In the genomic region with DNA sequence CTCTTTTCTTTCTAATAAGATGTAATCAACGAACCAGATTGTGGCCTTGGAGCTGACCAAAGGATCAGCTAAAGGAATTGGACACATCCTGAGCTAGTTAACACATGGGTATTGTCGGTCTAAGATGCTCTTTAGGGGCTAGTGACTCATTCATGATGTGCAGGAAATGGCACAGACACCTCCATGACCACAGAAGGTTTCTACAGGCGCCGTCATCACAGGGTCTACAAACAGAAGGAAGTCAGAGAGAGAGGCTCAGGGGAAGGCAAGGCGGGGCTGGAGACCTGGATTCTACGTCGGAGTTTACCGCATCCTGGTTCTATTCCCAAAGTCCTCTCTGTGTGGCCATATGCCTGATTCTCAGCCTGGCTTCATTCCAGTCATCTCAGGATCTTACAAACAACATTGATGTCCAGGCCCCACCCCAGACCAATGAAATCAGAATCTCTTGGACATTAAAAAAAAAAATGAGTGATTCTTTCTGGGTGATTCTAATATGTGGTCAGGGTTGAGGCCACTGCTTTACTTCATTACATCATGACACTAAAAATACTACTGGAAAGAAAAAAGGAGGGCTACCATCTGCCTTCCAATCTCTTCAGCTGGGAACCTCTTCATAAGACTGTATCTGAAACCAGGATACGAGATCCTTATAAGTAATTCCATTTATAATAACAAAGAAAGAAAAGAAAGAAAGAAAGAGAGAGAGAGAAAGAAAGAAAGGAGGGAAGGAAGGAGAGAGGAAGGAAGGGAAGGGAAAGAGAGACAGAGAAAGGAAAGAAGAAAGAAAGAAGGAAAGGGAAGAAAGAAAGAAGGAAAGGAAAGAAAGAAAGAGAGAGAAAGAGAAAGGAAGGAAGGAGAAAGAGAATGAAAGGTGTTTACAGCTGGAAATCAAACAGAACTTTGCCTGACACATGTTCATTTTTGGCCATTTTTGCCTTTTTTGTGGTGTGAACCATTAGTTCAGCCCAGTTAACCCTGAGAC, we compare ENCODE assay signal across 10 cellular contexts. TPM values are rescaled to one million over a fixed set of nuclear protein-coding genes. Genes with fewer than 3 reads are reported as not detected.
DNase-seq lines count a peak whose midpoint lies in the region; ATAC-seq and TF ChIP-seq lines count a peak whose summit lies in the region.
"Had no signal": no experiment of that assay in that cellular context is flagged by ENCODE, and none has a peak within 500 bp of the region (broad histone marks: within the 10 kb centered on the region; RNA-seq: fewer than 3 reads in every experiment).

No MANE protein-coding gene starts in this region.

- H3K4me3 ChIP-seq in breast epithelium = no peak overlapping the region
- H3K4me3 ChIP-seq in foreskin fibroblast (ENCODE audit: low read depth in 1 of 2, low read length in 2 of 2) = no peak overlapping the region

- peak; percentile 75 for ATAC-seq in HG03521 (IDR thresholded peaks at IDR 0.05; ENCODE audit: unreplicated experiment)
- peak; percentile 94 for ATAC-seq in activated CD8-positive, alpha-beta T cell treated with anti-CD3 and anti-CD28 coated beads, Interleukin-2, amount 10 ng/mL, durations not matched to agents 7 days and 5 days
- ATAC-seq in stimulated activated naive B cell treated with anti-CD40 and anti-IgM and Interleukin-4, amounts not matched to agents 10 μg/mL and 1 μg/mL and 100 μg/mL, for 72 hours (replicated peaks) = peak; percentile 65 to 68

- POLR2A ChIA-PET in MCF 10A (lab: Yijun Ruan, JAX) = interaction anchor here (0.7 to 0.9 kb wide), 2 partner anchors 10 to 23 kb away, joined by 3 to 4 read pairs; no protein-coding TSS in a partner anchor
- POLR2A ChIA-PET in activated CD8-positive, alpha-beta T cell treated with anti-CD3 and anti-CD28 coated beads, Interleukin-2, amount 10 ng/mL, durations not matched to agents 7 days and 5 days (lab: Charles Lee) = no interaction called here

- CTCF ChIA-PET in MCF 10A (lab: Yijun Ruan, JAX) = interaction anchor here (0.7 to 1.5 kb wide), 2 partner anchors 10 to 610 kb away, joined by 3 to 6 read pairs; no protein-coding TSS in a partner anchor
- CTCF ChIA-PET in activated CD8-positive, alpha-beta T cell treated with anti-CD3 and anti-CD28 coated beads, Interleukin-2, amount 10 ng/mL, durations not matched to agents 7 days and 5 days (lab: Charles Lee) = interaction anchor here (1.0 kb wide), 1 partner anchor 108 kb away, joined by 3 read pairs; no protein-coding TSS in a partner anchor

- H3K9me3 ChIP-seq in breast epithelium = no peaks in the 10 kb centered on the region

- no peaks in the 10 kb centered on the region for H3K36me3 ChIP-seq in breast epithelium

- no peak overlapping the region for H3K4me3 Mint-ChIP-seq in MCF 10A (ENCODE audit: unreplicated experiment)
- H3K4me3 Mint-ChIP-seq in activated CD8-positive, alpha-beta T cell treated with anti-CD3 and anti-CD28 coated beads, Interleukin-2, amount 10 ng/mL, durations not matched to agents 7 days and 5 days = no peak overlapping the region
- no peak overlapping the region for H3K4me3 Mint-ChIP-seq in stimulated activated naive B cell treated with anti-CD40 and anti-IgM and Interleukin-4, amounts not matched to agents 10 μg/mL and 1 μg/mL and 100 μg/mL, for 72 hours
- H3K4me3 Mint-ChIP-seq: dendritic cell treated with granulocyte-macrophage colony-stimulating factor and Interleukin-4, amounts not matched to agents 40 ng/mL and 50 ng/mL, for 4 days had no signal

- intact Hi-C loops in MCF 10A (cut with micrococcal nuclease) = loop anchor here (5.0 kb wide), 1 partner anchor 32 kb away; no protein-coding TSS in a partner anchor
- intact Hi-C loops in breast epithelium (cut with DNase I; ENCODE audit: low total_unique reads) = no loop called here

- H3K27ac Mint-ChIP-seq in MCF 10A (ENCODE audit: low read depth, unreplicated experiment) = peak overlapping the region; percentile 63
- H3K27ac Mint-ChIP-seq in activated CD8-positive, alpha-beta T cell treated with anti-CD3 and anti-CD28 coated beads, Interleukin-2, amount 10 ng/mL, durations not matched to agents 7 days and 5 days = peak overlapping the region; percentile 54
- H3K27ac Mint-ChIP-seq in stimulated activated naive B cell treated with anti-CD40 and anti-IgM and Interleukin-4, amounts not matched to agents 10 μg/mL and 1 μg/mL and 100 μg/mL, for 72 hours = no peak overlapping the region
- H3K27ac Mint-ChIP-seq: dendritic cell treated with granulocyte-macrophage colony-stimulating factor and Interleukin-4, amounts not matched to agents 40 ng/mL and 50 ng/mL, for 4 days had no signal

- no peak for TF ChIP-seq CTCF in MCF 10A (IDR thresholded peaks at IDR 0.05; ENCODE audit: unreplicated experiment)
- TF ChIP-seq CTCF in breast epithelium (IDR thresholded peaks at IDR 0.05) = no peak
- no peak for TF ChIP-seq CTCF in foreskin fibroblast (IDR thresholded peaks at IDR 0.05; ENCODE audit: low read depth, low read length)

- H3K27me3 ChIP-seq in breast epithelium = no peaks in the 10 kb centered on the region

- H3K27me3 Mint-ChIP-seq in MCF 10A (ENCODE audit: insufficient read depth, unreplicated experiment) = no peaks in the 10 kb centered on the region
- H3K27me3 Mint-ChIP-seq in activated CD8-positive, alpha-beta T cell treated with anti-CD3 and anti-CD28 coated beads, Interleukin-2, amount 10 ng/mL, durations not matched to agents 7 days and 5 days (ENCODE audit: low read depth) = peaks cover 13% of the 10 kb centered on the region
- H3K27me3 Mint-ChIP-seq in stimulated activated naive B cell treated with anti-CD40 and anti-IgM and Interleukin-4, amounts not matched to agents 10 μg/mL and 1 μg/mL and 100 μg/mL, for 72 hours = no peaks in the 10 kb centered on the region

- H3K4me1 ChIP-seq in breast epithelium = no peaks in the 10 kb centered on the region

- peaks cover 17% of the 10 kb centered on the region for H3K9me3 Mint-ChIP-seq in MCF 10A (ENCODE audit: unreplicated experiment)
- no peaks in the 10 kb centered on the region for H3K9me3 Mint-ChIP-seq in activated CD8-positive, alpha-beta T cell treated with anti-CD3 and anti-CD28 coated beads, Interleukin-2, amount 10 ng/mL, durations not matched to agents 7 days and 5 days (ENCODE audit: insufficient read depth)
- H3K9me3 Mint-ChIP-seq in stimulated activated naive B cell treated with anti-CD40 and anti-IgM and Interleukin-4, amounts not matched to agents 10 μg/mL and 1 μg/mL and 100 μg/mL, for 72 hours = peaks cover 4% of the 10 kb centered on the region in 2 donors

- peaks cover 8% of the 10 kb centered on the region for H3K36me3 Mint-ChIP-seq in MCF 10A (ENCODE audit: insufficient read depth, unreplicated experiment)
- H3K36me3 Mint-ChIP-seq in activated CD8-positive, alpha-beta T cell treated with anti-CD3 and anti-CD28 coated beads, Interleukin-2, amount 10 ng/mL, durations not matched to agents 7 days and 5 days (ENCODE audit: low read depth) = peaks cover 2% of the 10 kb centered on the region
- no peaks in the 10 kb centered on the region for H3K36me3 Mint-ChIP-seq in stimulated activated naive B cell treated with anti-CD40 and anti-IgM and Interleukin-4, amounts not matched to agents 10 μg/mL and 1 μg/mL and 100 μg/mL, for 72 hours

- peak; percentile 84 for DNase-seq in MCF 10A (ENCODE audit: unreplicated experiment)
- DNase-seq in breast epithelium (ENCODE audit: low spot score in 2 of 2) = no peak
- DNase-seq in activated CD8-positive, alpha-beta T cell treated with anti-CD3 and anti-CD28 coated beads, Interleukin-2, amount 10 ng/mL, durations not matched to agents 7 days and 5 days = peak; percentile 80
- peak; percentile 95 to 99 for DNase-seq in foreskin fibroblast
- DNase-seq in stimulated activated naive B cell treated with anti-CD40 and anti-IgM and Interleukin-4, amounts not matched to agents 10 μg/mL and 1 μg/mL and 100 μg/mL, for 72 hours = no peak
- DNase-seq in COR-L47 (lab: John Stamatoyannopoulos, UW) = no peak
- DNase-seq in hypothalamus (lab: John Stamatoyannopoulos, UW) = no peak

- peaks cover 37% of the 10 kb centered on the region for H3K4me1 Mint-ChIP-seq in MCF 10A (ENCODE audit: insufficient read depth, unreplicated experiment)
- H3K4me1 Mint-ChIP-seq in activated CD8-positive, alpha-beta T cell treated with anti-CD3 and anti-CD28 coated beads, Interleukin-2, amount 10 ng/mL, durations not matched to agents 7 days and 5 days (ENCODE audit: low read depth) = peaks cover 28% of the 10 kb centered on the region
- H3K4me1 Mint-ChIP-seq in stimulated activated naive B cell treated with anti-CD40 and anti-IgM and Interleukin-4, amounts not matched to agents 10 μg/mL and 1 μg/mL and 100 μg/mL, for 72 hours = no peaks in the 10 kb centered on the region

- no peak overlapping the region for H3K27ac ChIP-seq in breast epithelium
- H3K27ac ChIP-seq: C4-2B had no signal

- TF ChIP-seq POLR2A in breast epithelium (IDR thresholded peaks at IDR 0.05) = no peak

- no TSS peak for BruUV-seq in MCF 10A (replicated peaks; lab: Mats Ljungman, UMichigan)

RNA-seq across cellular contexts. Expression of a gene that starts 11.6 kb away (rescaled TPM):
- 2.2 and 2.4 TPM in 2 replicates for total RNA-seq in MCF 10A (2022)
- 1 to 10 TPM in 1 of 3 donors, under 1 TPM in 2; 0.80 to 6.9 (median 0.98) TPM for total RNA-seq in breast epithelium
- not detected for total RNA-seq in activated CD8-positive, alpha-beta T cell treated with anti-CD3 and anti-CD28 coated beads, Interleukin-2, amount 10 ng/mL, durations not matched to agents 7 days and 5 days

Comparison
In these comparisons a context has a peak if more than half of its experiments do, and no peak if none do; other contexts are left out.
1. DNase-seq: peak in MCF 10A (single experiment), activated CD8-positive, alpha-beta T cell treated with anti-CD3 and anti-CD28 coated beads, Interleukin-2, amount 10 ng/mL, durations not matched to agents 7 days and 5 days (single experiment) and foreskin fibroblast (2 of 2); none in breast epithelium (0 of 2), stimulated activated naive B cell treated with anti-CD40 and anti-IgM and Interleukin-4, amounts not matched to agents 10 μg/mL and 1 μg/mL and 100 μg/mL, for 72 hours (single experiment), COR-L47 (single experiment) and hypothalamus (0 of 51).
2. Peak in every context shown above with its lines, with median percentiles within 50 percentile points of each other: ATAC-seq.